Comparison of ENCODE assay signal across 24 cellular contexts in genomic region chr15:87209891-87210649, GRCh38.
"Had no signal": no experiment of that assay in that cellular context is flagged by ENCODE, and none has a peak within 500 bp of the region (broad histone marks: within the 10 kb centered on the region; RNA-seq: fewer than 3 reads in every experiment).

No MANE protein-coding gene starts in this region.

- H3K27me3 ChIP-seq: cardiac muscle cell, ovary, upper lobe of right lung had no signal

- H3K4me1 ChIP-seq: prostate gland, upper lobe of right lung had no signal

- H3K27ac ChIP-seq: cardiac muscle cell, ovary, prostate gland, skin epidermis, upper lobe of right lung, VCaP had no signal

- DNase-seq: activated CD4-positive, alpha-beta T cell treated with anti-CD3 and anti-CD28 coated beads for 4 hours; activated CD4-positive, alpha-beta T cell treated with anti-CD3 and anti-CD28 coated beads, Interleukin-2, amount 50 U/mL, for 4 hours; activated naive CD4-positive, alpha-beta T cell treated with Interleukin-2 at 50 U/mL for 16 hours; activated T-cell treated with anti-CD3 and anti-CD28 coated beads for 4 hours; activated T-cell treated with anti-CD3 and anti-CD28 coated beads, Interleukin-2, amount 50 U/mL, for 72 hours; anterior cingulate cortex; cortex of kidney; effector memory CD8-positive, alpha-beta T cell; glutamatergic neuron; left cardiac atrium; naive B cell; nephron progenitor cell; ovary; retina; stimulated activated CD4-positive, alpha-beta T cell treated with anti-CD3 and anti-CD28 coated beads, Interleukin-4, amount 100 ng/mL, for 24 hours; T-helper 9 cell; upper lobe of right lung had no signal

- ATAC-seq: activated T-cell treated with anti-CD3 and anti-CD28 coated beads, Interleukin-2, amount 50 U/mL, for 72 hours; effector memory CD8-positive, alpha-beta T cell; esophagus mucosa; sciatic nerve; stimulated activated effector memory CD8-positive, alpha-beta T cell treated with anti-CD3 and anti-CD28 coated beads, Interleukin-12 subunit alpha, Interleukin-12 subunit beta, amount 100 ng/mL, for 72 hours; upper lobe of right lung had no signal
